Comparison of ENCODE assay signal across 14 cellular contexts in genomic region chr1:155131285-155131684, GRCh38. TPM values are rescaled to one million over a fixed set of nuclear protein-coding genes. Genes with fewer than 3 reads are reported as not detected.
A peak's percentile ranks its signal among the peaks of the same experiment; 100 is the strongest.
DNase-seq lines count a peak whose midpoint lies in the region; ATAC-seq and TF ChIP-seq lines count a peak whose summit lies in the region.
"Had no signal": no experiment of that assay in that cellular context is flagged by ENCODE, and none has a peak within 500 bp of the region (broad histone marks: within the 10 kb centered on the region; RNA-seq: fewer than 3 reads in every experiment).

No MANE protein-coding gene starts in this region.

- no peak for TF ChIP-seq POLR2A in gastroesophageal sphincter (IDR thresholded peaks at IDR 0.05)
- peak in 1 of 2 donors; percentile 61 for TF ChIP-seq POLR2A in thyroid gland (IDR thresholded peaks at IDR 0.05)

- H3K36me3 ChIP-seq in gastroesophageal sphincter = peaks cover 0 to 36% of the 10 kb centered on the region in 2 donors
- peaks cover 25% of the 10 kb centered on the region in 2 donors for H3K36me3 ChIP-seq in mucosa of rectum (ENCODE audit: control insufficient read depth in 2 of 2, insufficient read depth in 2 of 2, low read length in 2 of 2)
- H3K36me3 ChIP-seq in thyroid gland = peaks cover 33 to 36% of the 10 kb centered on the region in 2 donors

- 100% methylated on average over 2 of the region's 8 CpGs; no CpG with 5 or more reads in 1 of the 2 donors for WGBS in gastroesophageal sphincter (ENCODE audit: low coverage in 1 of 2), 2 donors
- 40 to 62% methylated on average over 8 of the region's 8 CpGs for WGBS in thyroid gland, 2 donors

- intact Hi-C loops in thyroid gland (cut with DNase I) = loop anchor here (5.0 kb wide), 1 partner anchor 36 kb away; no protein-coding TSS in a partner anchor

- POLR2A ChIA-PET in T-cell (lab: Charles Lee) = no interaction called here

- H3K27ac Mint-ChIP-seq in T-cell = peak overlapping the region; percentile 72 to 89
- H3K27ac Mint-ChIP-seq: activated T-cell treated with anti-CD3 and anti-CD28 coated beads, Interleukin-2, amount 50 U/mL, for 72 hours; memory B cell had no signal

- no peak for TF ChIP-seq EP300 in gastroesophageal sphincter (IDR thresholded peaks at IDR 0.05)

- DNase-seq in T-cell (no peak), thyroid gland (peak; percentile 93 to 96), foreskin melanocyte (no peak), NCI-H2029 treated with DMSO at 0.1 percent for 48 hours (lab: John Stamatoyannopoulos, UW) (no peak), NCI-H774 (lab: John Stamatoyannopoulos, UW) (no peak)
- DNase-seq: activated CD4-positive, alpha-beta T cell treated with anti-CD3 and anti-CD28 coated beads for 1 hour; activated T-cell treated with anti-CD3 and anti-CD28 coated beads, Interleukin-2, amount 50 U/mL, for 72 hours; anterior cingulate cortex; NCI-H2171 treated with DMSO at 0.1 percent for 48 hours; stimulated activated CD4-positive, alpha-beta T cell treated with anti-CD3 and anti-CD28 coated beads, Interleukin-2, amount 100 ng/mL, for 48 hours had no signal

- CTCF ChIA-PET in T-cell (lab: Charles Lee) = interaction anchor here in 1 of 2 donors (0.5 to 0.6 kb wide), 2 partner anchors 46 to 1593 kb away, joined by 3 to 4 read pairs; no protein-coding TSS in a partner anchor

- H3K9me3 ChIP-seq in gastroesophageal sphincter = no peaks in the 10 kb centered on the region
- H3K9me3 ChIP-seq in mucosa of rectum (ENCODE audit: control insufficient read depth in 2 of 2, low read length in 2 of 2) = no peaks in the 10 kb centered on the region
- H3K9me3 ChIP-seq in thyroid gland = no peaks in the 10 kb centered on the region

- no peaks in the 10 kb centered on the region for H3K27me3 ChIP-seq in gastroesophageal sphincter
- H3K27me3 ChIP-seq in mucosa of rectum (ENCODE audit: control insufficient read depth in 2 of 2, insufficient read depth in 2 of 2, low read length in 2 of 2) = peaks cover 3 to 6% of the 10 kb centered on the region in 2 donors
- H3K27me3 ChIP-seq in thyroid gland = no peaks in the 10 kb centered on the region

- no peaks in the 10 kb centered on the region for H3K9me3 Mint-ChIP-seq in T-cell
- H3K9me3 Mint-ChIP-seq: activated T-cell treated with anti-CD3 and anti-CD28 coated beads, Interleukin-2, amount 50 U/mL, for 72 hours; memory B cell had no signal

- H3K9ac ChIP-seq in mucosa of rectum (ENCODE audit: low read depth in 1 of 2, low read length in 2 of 2) = peak overlapping the region in 1 of 2 donors; percentile 99

- TF ChIP-seq CTCF in gastroesophageal sphincter (IDR thresholded peaks at IDR 0.05) = no peak
- TF ChIP-seq CTCF in thyroid gland (IDR thresholded peaks at IDR 0.05) = no peak

- H3K4me1 ChIP-seq in gastroesophageal sphincter = peaks cover 0 to 94% (median 31%) of the 10 kb centered on the region in 3 donors
- peaks cover 49 to 72% of the 10 kb centered on the region in 2 donors for H3K4me1 ChIP-seq in mucosa of rectum (ENCODE audit: control insufficient read depth in 2 of 2, insufficient read depth in 2 of 2, low read length in 2 of 2)
- peaks cover 61 to 62% of the 10 kb centered on the region in 2 donors for H3K4me1 ChIP-seq in thyroid gland

- H3K36me3 Mint-ChIP-seq in T-cell = no peaks in the 10 kb centered on the region

- H3K4me1 Mint-ChIP-seq in T-cell = peaks cover 51 to 58% (median 53%) of the 10 kb centered on the region in 3 donors

- ATAC-seq in T-cell (replicated peaks in 1 of 4) (no peak), gastroesophageal sphincter (no peak), GM19324 (IDR thresholded peaks at IDR 0.05; ENCODE audit: low FRiP score, unreplicated experiment) (no peak)
- ATAC-seq: activated T-cell treated with anti-CD3 and anti-CD28 coated beads, Interleukin-2, amount 50 U/mL, for 72 hours had no signal

- H3K4me3 ChIP-seq in gastroesophageal sphincter = peak overlapping the region in 1 of 2 donors; percentile 83
- H3K4me3 ChIP-seq in mucosa of rectum (ENCODE audit: low read length in 2 of 2) = peak overlapping the region; percentile 4 to 84
- H3K4me3 ChIP-seq in thyroid gland (replicated peaks in 1 of 3) = peak overlapping the region in 1 of 3 donors; percentile 82

- peaks cover 0 to 19% of the 10 kb centered on the region in 2 donors for H3K27me3 Mint-ChIP-seq in T-cell

- H3K27ac ChIP-seq in gastroesophageal sphincter (peak overlapping the region in 3 of 4 donors; percentile 84 to 99 (median 91)), mucosa of rectum (ENCODE audit: low read depth in 2 of 2, low read length in 2 of 2) (peak overlapping the region in 1 of 2 donors; percentile 97), thyroid gland (peak overlapping the region; percentile 96 to 98 (median 98))

- H3K4me3 Mint-ChIP-seq in T-cell = no peak overlapping the region
- H3K4me3 Mint-ChIP-seq: activated T-cell treated with anti-CD3 and anti-CD28 coated beads, Interleukin-2, amount 50 U/mL, for 72 hours; memory B cell had no signal

RNA-seq across cellular contexts. Expression of gene EFNA1, which starts 3.6 kb away (rescaled TPM):
- total RNA-seq in T-cell (1 to 10 TPM; 1.6 to 8.4 (median 5.1) TPM), gastroesophageal sphincter (10 to 100 TPM; 13.1 to 25.8 (median 16.1) TPM), thyroid gland (100 to 1,000 TPM in 1 of 4 donors, 10 to 100 TPM in 3; 56.1 to 129 (median 83.1) TPM)

RNA-seq across cellular contexts. Expression of gene SLC50A1, which starts 4.4 kb away (rescaled TPM):
- 10 to 100 TPM; 20.7 to 34.9 (median 30.8) TPM for total RNA-seq in T-cell
- total RNA-seq in gastroesophageal sphincter = 10 to 100 TPM; 12.5 to 16.8 (median 13.9) TPM
- 10 to 100 TPM; 30.9 to 42.2 (median 32.7) TPM for total RNA-seq in thyroid gland

RNA-seq across cellular contexts. Expression of gene DPM3, which starts 9.0 kb away (rescaled TPM):
- total RNA-seq in T-cell (10 to 100 TPM; 26.9 to 70.7 (median 64.5) TPM), gastroesophageal sphincter (100 to 1,000 TPM in 2 of 4 donors, 10 to 100 TPM in 2; 57.9 to 128 (median 87.7) TPM), thyroid gland (100 to 1,000 TPM in 2 of 4 donors, 10 to 100 TPM in 2; 43.3 to 154 (median 94.8) TPM)

RNA-seq across cellular contexts. Expression of gene KRTCAP2, which starts 41.8 kb away (rescaled TPM):
- total RNA-seq in T-cell (100 to 1,000 TPM in 4 of 5 donors, 10 to 100 TPM in 1; 93.6 to 150 (median 138) TPM), gastroesophageal sphincter (100 to 1,000 TPM in 1 of 4 donors, 10 to 100 TPM in 3; 80.8 to 144 (median 92.3) TPM), thyroid gland (100 to 1,000 TPM in 3 of 4 donors, 10 to 100 TPM in 1; 79.8 to 263 (median 162) TPM)

RNA-seq across cellular contexts. Expression of gene TRIM46, which starts 42.4 kb away (rescaled TPM):
- total RNA-seq in T-cell (10 to 100 TPM in 2 of 5 donors, 1 to 10 TPM in 3; 5.1 to 12.2 (median 9.8) TPM), gastroesophageal sphincter (1 to 10 TPM in 1 of 4 donors, under 1 TPM in 2, not detected in 1; 0.35 to 1.9 (median 0.40) TPM), thyroid gland (under 1 TPM in 1 of 4 donors, not detected in 3; 0.45 TPM)

Comparison
In these comparisons a context has a peak if more than half of its experiments do, and no peak if none do; other contexts are left out.
1. DNase-seq: peak in thyroid gland (2 of 2); none in T-cell (0 of 34), foreskin melanocyte (single experiment), NCI-H2029 treated with DMSO at 0.1 percent for 48 hours (single experiment) and NCI-H774 (single experiment).